ENCODE assay signal across 8 cellular contexts in the genomic region with DNA sequence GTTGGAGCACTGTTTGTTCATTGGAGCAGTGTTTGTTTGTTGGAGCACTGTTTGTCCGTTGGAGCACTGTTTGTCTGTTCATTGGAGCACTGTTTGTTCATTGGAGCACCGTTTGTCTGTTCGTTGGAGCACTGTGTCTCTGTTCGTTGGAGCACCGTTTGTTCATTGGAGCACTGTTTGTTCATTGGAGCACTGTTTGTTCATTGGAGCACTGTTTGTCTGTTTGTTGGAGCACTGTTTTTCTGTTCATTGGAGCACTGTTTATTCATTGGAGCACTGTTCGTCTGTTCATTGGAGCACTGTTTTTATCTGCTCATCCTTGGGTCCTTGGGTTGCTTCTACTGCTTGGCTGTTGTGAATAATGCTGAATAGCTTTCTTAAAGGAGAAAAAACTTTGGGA.
"Had no signal": no experiment of that assay in that cellular context is flagged by ENCODE, and none has a peak within 500 bp of the region (broad histone marks: within the 10 kb centered on the region; RNA-seq: fewer than 3 reads in every experiment).

No MANE protein-coding gene starts in this region.

- H3K9ac ChIP-seq: GM23248 had no signal

- H3K36me3 ChIP-seq: HAP-1 had no signal

- ATAC-seq: HCT116 had no signal

- FAIRE-seq: HTR-8/SVneo had no signal

- H3K4me1 ChIP-seq: HAP-1 had no signal

- H2AFZ ChIP-seq: GM23248 had no signal

- DNase-seq: GM23248, GOT3, H7, Kasumi-1, KG1 had no signal

- H3K4me3 ChIP-seq: GM23248, HAP-1 had no signal

- H3K27ac ChIP-seq: GM23248 had no signal

- H3K9me3 ChIP-seq: HAP-1 had no signal
